In the genomic region with DNA sequence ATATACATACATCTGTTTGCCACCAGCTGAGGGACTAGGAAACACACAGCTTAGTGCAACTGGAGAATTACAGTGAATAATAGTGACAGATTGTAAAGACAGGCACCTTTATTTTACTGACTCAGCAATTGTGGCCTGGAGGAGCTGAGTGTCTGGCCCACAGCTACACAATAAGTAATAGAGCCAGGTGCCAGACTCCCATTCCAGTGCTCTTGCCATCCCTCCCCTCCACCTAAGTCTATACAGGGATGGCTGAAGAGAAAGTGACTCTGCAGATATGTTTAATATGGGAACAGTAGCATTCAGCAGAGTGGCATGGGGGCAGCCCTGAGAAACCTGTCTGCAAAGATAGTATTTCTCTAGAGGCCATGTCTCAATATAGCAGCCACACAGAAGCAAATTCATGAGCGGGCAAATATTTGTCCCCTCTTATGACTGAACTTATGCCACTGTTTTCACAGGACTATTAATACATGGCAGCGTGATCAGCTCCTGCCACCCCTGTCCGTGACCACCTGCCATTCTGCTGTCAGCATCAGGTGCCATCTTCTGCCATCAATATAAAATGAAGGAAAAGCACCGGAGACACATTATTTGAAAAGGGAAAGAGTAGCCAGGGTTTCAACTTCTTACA, we compare ENCODE assay signal across 1 cellular context.
TF ChIP-seq lines count a peak whose summit lies in the region.

No MANE protein-coding gene starts in this region.

TF ChIP-seq in endothelial cell of umbilical vein, 7 proteins besides CTCF, POLR2A, EP300 and RAD21:
- no peak for TF ChIP-seq MAX (IDR thresholded peaks at IDR 0.05; ENCODE audit: insufficient read depth, insufficient read length)
- TF ChIP-seq EZH2 (IDR thresholded peaks at IDR 0.05; ENCODE audit: borderline replicate concordance, low read depth, low read length, severe bottlenecking) = no peak
- TF ChIP-seq JUN (IDR thresholded peaks at IDR 0.05; ENCODE audit: borderline replicate concordance, insufficient read depth, insufficient read length, low read depth) = no peak
- TF ChIP-seq MYC (IDR thresholded peaks at IDR 0.05; ENCODE audit: low read depth, low read length) = no peak
TF ChIP-seq in endothelial cell of umbilical vein: peak in this region for 0.
